11 cellular contexts compared by ENCODE assay signal in the genomic region with DNA sequence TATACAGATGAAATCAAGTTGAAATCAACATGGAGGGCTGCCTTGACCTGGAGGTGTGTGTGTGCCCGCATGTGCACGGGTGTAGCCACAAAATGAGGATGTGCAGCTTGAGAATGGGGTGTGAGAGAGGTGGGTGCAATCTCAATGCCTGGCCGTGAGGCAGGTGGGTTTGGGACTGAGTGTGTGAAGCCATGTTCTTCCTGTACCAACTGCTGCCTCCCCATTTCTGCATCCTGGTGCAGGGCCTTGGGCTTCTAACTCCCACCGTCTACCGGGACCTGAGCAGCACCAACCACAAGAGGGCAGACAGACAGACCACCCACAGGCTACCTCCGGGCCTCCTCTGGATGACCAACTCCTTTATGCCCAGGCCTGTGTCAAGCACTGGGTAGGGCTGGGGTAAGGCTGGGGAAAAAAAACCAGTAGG.
A peak's percentile ranks its signal among the peaks of the same experiment; 100 is the strongest.
DNase-seq lines count a peak whose midpoint lies in the region; ATAC-seq and TF ChIP-seq lines count a peak whose summit lies in the region.
"Had no signal": no experiment of that assay in that cellular context is flagged by ENCODE, and none has a peak within 500 bp of the region (broad histone marks: within the 10 kb centered on the region; RNA-seq: fewer than 3 reads in every experiment).

No MANE protein-coding gene starts in this region.

- no peak for DNase-seq in natural killer cell
- no peak for DNase-seq in natural killer cell treated with Interleukin-12 subunit alpha and Interleukin-12 subunit beta and Interleukin-15 and Interleukin-18, amount 100 ng/mL, for 72 hours (ENCODE audit: low spot score)
- DNase-seq in RWPE2 (ENCODE audit: low spot score) = no peak
- no peak for DNase-seq in epithelial cell of proximal tubule (ENCODE audit: low read depth)
- no peak for DNase-seq in T-helper 1 cell
- no peak for DNase-seq in NCI-H2107 (lab: John Stamatoyannopoulos, UW)
- no peak for DNase-seq in tibial nerve (ENCODE audit: low spot score in 2 of 2)
- no peak for DNase-seq in stimulated activated CD4-positive, alpha-beta T cell treated with anti-CD3 and anti-CD28 coated beads, Interleukin-15, amount 100 ng/mL, for 24 hours
- DNase-seq: NCI-H1092 treated with DMSO at 0.1 percent for 48 hours had no signal

- ATAC-seq in natural killer cell (no peak), RWPE2 (ENCODE audit: low read depth) (peak; percentile 38; the same call in 1 of the 3 replicates)
- ATAC-seq in natural killer cell treated with Interleukin-12 subunit alpha and Interleukin-12 subunit beta and Interleukin-15 and Interleukin-18, amount 100 ng/mL, for 72 hours = no peak

- H3K36me3 ChIP-seq in RWPE2 (ENCODE audit: low read depth) (no peaks in the 10 kb centered on the region), tibial nerve (no peaks in the 10 kb centered on the region)
- H3K36me3 ChIP-seq: sigmoid colon had no signal

- peaks cover 53 to 67% of the 10 kb centered on the region in 2 donors for H3K4me1 Mint-ChIP-seq in natural killer cell
- H3K4me1 Mint-ChIP-seq in natural killer cell treated with Interleukin-12 subunit alpha and Interleukin-12 subunit beta and Interleukin-15 and Interleukin-18, amount 100 ng/mL, for 72 hours (ENCODE audit: low read depth in 2 of 2) = peaks cover 35 to 39% of the 10 kb centered on the region in 2 donors

- H3K27ac ChIP-seq in RWPE2 (ENCODE audit: poor library complexity, severe bottlenecking) (no peak overlapping the region), tibial nerve (no peak overlapping the region)

- intact Hi-C loops in natural killer cell (cut with micrococcal nuclease) = loop anchor here (5.0 kb wide), 1 partner anchor 228 kb away; no protein-coding TSS in a partner anchor

- H3K4me1 ChIP-seq in RWPE2 (ENCODE audit: insufficient read depth, poor library complexity, severe bottlenecking) (no peaks in the 10 kb centered on the region), tibial nerve (peaks cover 0 to 47% (median 29%) of the 10 kb centered on the region in 4 donors)
- H3K4me1 ChIP-seq: Caco-2 had no signal

- no peaks in the 10 kb centered on the region for H3K9me3 Mint-ChIP-seq in natural killer cell
- H3K9me3 Mint-ChIP-seq in natural killer cell treated with Interleukin-12 subunit alpha and Interleukin-12 subunit beta and Interleukin-15 and Interleukin-18, amount 100 ng/mL, for 72 hours = no peaks in the 10 kb centered on the region

- 70 to 78% methylated on average over 6 of the region's 6 CpGs for WGBS in tibial nerve, 2 donors

- H3K36me3 Mint-ChIP-seq in natural killer cell = no peaks in the 10 kb centered on the region
- no peaks in the 10 kb centered on the region for H3K36me3 Mint-ChIP-seq in natural killer cell treated with Interleukin-12 subunit alpha and Interleukin-12 subunit beta and Interleukin-15 and Interleukin-18, amount 100 ng/mL, for 72 hours

- H3K4me3 ChIP-seq in RWPE2 (ENCODE audit: severe bottlenecking) (no peak overlapping the region), epithelial cell of proximal tubule (ENCODE audit: low read depth, low read length) (no peak overlapping the region), tibial nerve (no peak overlapping the region)
- H3K4me3 ChIP-seq: sigmoid colon had no signal

- H3K9me3 ChIP-seq in RWPE2 (ENCODE audit: severe bottlenecking) (no peaks in the 10 kb centered on the region), tibial nerve (no peaks in the 10 kb centered on the region)
- H3K9me3 ChIP-seq: Caco-2, sigmoid colon had no signal

- peak overlapping the region; percentile 82 for H3K4me3 Mint-ChIP-seq in natural killer cell
- H3K4me3 Mint-ChIP-seq in natural killer cell treated with Interleukin-12 subunit alpha and Interleukin-12 subunit beta and Interleukin-15 and Interleukin-18, amount 100 ng/mL, for 72 hours = no peak overlapping the region

- H3K27me3 ChIP-seq in RWPE2 (ENCODE audit: insufficient read depth, poor library complexity, severe bottlenecking) (no peaks in the 10 kb centered on the region), tibial nerve (no peaks in the 10 kb centered on the region)
- H3K27me3 ChIP-seq: sigmoid colon had no signal

- no peak overlapping the region for H3K27ac Mint-ChIP-seq in natural killer cell
- H3K27ac Mint-ChIP-seq in natural killer cell treated with Interleukin-12 subunit alpha and Interleukin-12 subunit beta and Interleukin-15 and Interleukin-18, amount 100 ng/mL, for 72 hours = no peak overlapping the region

- H3K27me3 Mint-ChIP-seq in natural killer cell (ENCODE audit: low read depth in 2 of 2) = peaks cover 28 to 32% of the 10 kb centered on the region in 2 donors
- H3K27me3 Mint-ChIP-seq in natural killer cell treated with Interleukin-12 subunit alpha and Interleukin-12 subunit beta and Interleukin-15 and Interleukin-18, amount 100 ng/mL, for 72 hours = peaks cover 24 to 36% of the 10 kb centered on the region in 2 donors

- TF ChIP-seq CTCF in natural killer cell (IDR thresholded peaks at IDR 0.05) (no peak), RWPE2 (IDR thresholded peaks at IDR 0.05; ENCODE audit: poor library complexity, severe bottlenecking) (peak; percentile 38), epithelial cell of proximal tubule (conservative IDR thresholded peaks at IDR 0.05; ENCODE audit: low read depth, low read length) (peak; percentile 14), tibial nerve (IDR thresholded peaks at IDR 0.05) (no peak)

- TF ChIP-seq POLR2A in tibial nerve (IDR thresholded peaks at IDR 0.05) = no peak

- no peak for TF ChIP-seq EP300 in tibial nerve (IDR thresholded peaks at IDR 0.05)

Comparison
In these comparisons a context has a peak if more than half of its experiments do, and no peak if none do; other contexts are left out.
1. CTCF ChIP-seq: peak in RWPE2 (single experiment) and epithelial cell of proximal tubule (single experiment); none in natural killer cell (single experiment) and tibial nerve (0 of 5).